ENCODE assay signal across 8 cellular contexts in genomic region chr19:29872224-29872731, GRCh38.
DNase-seq lines count a peak whose midpoint lies in the region; ATAC-seq and TF ChIP-seq lines count a peak whose summit lies in the region.

No MANE protein-coding gene starts in this region.

- CTCF ChIA-PET in Caco-2 (lab: Charles Lee), result interaction anchor here (0.8 to 5.2 kb wide), 5 partner anchors 15 to 142 kb away, joined by 3 to 56 read pairs (median 5); no protein-coding TSS in a partner anchor

- no peak for TF ChIP-seq CTCF in Caco-2 (IDR thresholded peaks at IDR 0.05; ENCODE audit: insufficient read depth in 1 of 2, low read depth in 1 of 2, low read length in 1 of 2, severe bottlenecking in 1 of 2, unreplicated experiment in 1 of 2)
- peak; percentile 39 for TF ChIP-seq CTCF in HFFc6 (IDR thresholded peaks at IDR 0.05)
- TF ChIP-seq CTCF in brain (conservative IDR thresholded peaks at IDR 0.05), result no peak

- H3K4me1 ChIP-seq in Caco-2 (peaks cover 15% of the 10 kb centered on the region), mesodermal cell (ENCODE audit: control insufficient read depth, insufficient read depth, low read length, poor library complexity, severe bottlenecking) (peaks cover 10% of the 10 kb centered on the region)

- intact Hi-C loops in Caco-2 (cut with micrococcal nuclease; ENCODE audit: unreplicated experiment), result no loop called here

- no TSS peak for BruUV-seq in Caco-2 (replicated peaks; lab: Mats Ljungman, UMichigan)

- H3K36me3 Mint-ChIP-seq in Caco-2 (ENCODE audit: insufficient read depth, unreplicated experiment) (no peaks in the 10 kb centered on the region), HFFc6 (ENCODE audit: low read depth) (peaks cover 4% of the 10 kb centered on the region; the same call in 1 of the 2 replicates), brain (no peaks in the 10 kb centered on the region)

- peak overlapping the region; percentile 59 for H3K4me3 Mint-ChIP-seq in Caco-2 (ENCODE audit: unreplicated experiment)
- H3K4me3 Mint-ChIP-seq in HFFc6, result no peak overlapping the region; the same call in 1 of the 2 replicates
- peak overlapping the region in 3 of 5 experiments; percentile 8 to 71 (median 66) for H3K4me3 Mint-ChIP-seq in brain

- 6 to 10% methylated on average over 18 to 26 of the region's 33 CpGs for WGBS in mesodermal cell (ENCODE audit: insufficient coverage in 2 of 2), 2 experiments

- H3K27me3 ChIP-seq in Caco-2 (replicated peaks; ENCODE audit: control insufficient read depth, insufficient read depth, low read length), result no peaks in the 10 kb centered on the region

- H3K9me3 Mint-ChIP-seq in Caco-2 (ENCODE audit: unreplicated experiment) (no peaks in the 10 kb centered on the region), HFFc6 (peaks cover 8% of the 10 kb centered on the region), brain (peaks cover 0 to 11% (median 7%) of the 10 kb centered on the region in 5 experiments)

- DNase-seq in Caco-2, result no peak
- DNase-seq in HFFc6, result no peak
- no peak for DNase-seq in SK-N-DZ (ENCODE audit: low spot score)
- DNase-seq in SIG-M5 (lab: John Stamatoyannopoulos, UW), result no peak
- DNase-seq in mucosa of gallbladder (ENCODE audit: low spot score), result no peak

- H3K36me3 ChIP-seq in Caco-2 (ENCODE audit: control insufficient read depth, insufficient read depth, low read length) (no peaks in the 10 kb centered on the region), mesodermal cell (ENCODE audit: control insufficient read depth, insufficient read depth, low read length) (no peaks in the 10 kb centered on the region)

- H3K4me1 Mint-ChIP-seq in Caco-2 (ENCODE audit: low read depth, unreplicated experiment) (peaks cover 10% of the 10 kb centered on the region), HFFc6 (ENCODE audit: low read depth) (peaks cover 15% of the 10 kb centered on the region), brain (peaks cover 27% of the 10 kb centered on the region)

- H3K9me3 ChIP-seq in Caco-2, result peaks cover 9% of the 10 kb centered on the region
- peaks cover 14% of the 10 kb centered on the region for H3K9me3 ChIP-seq in mesodermal cell (ENCODE audit: control insufficient read depth, low read length)

- no peak overlapping the region for H3K27ac ChIP-seq in mesodermal cell (ENCODE audit: low read depth, low read length, severe bottlenecking)

- ATAC-seq in GM19328 (IDR thresholded peaks at IDR 0.05; ENCODE audit: unreplicated experiment), result no peak

- H3K4me3 ChIP-seq in Caco-2 (ENCODE audit: low read depth, low read length), result no peak overlapping the region
- H3K4me3 ChIP-seq in mesodermal cell (ENCODE audit: extremely low read depth, insufficient read depth, low read length, poor library complexity, severe bottlenecking), result peak overlapping the region; percentile 2

- H3K27me3 Mint-ChIP-seq in Caco-2 (ENCODE audit: insufficient read depth, unreplicated experiment) (peaks cover 2% of the 10 kb centered on the region), HFFc6 (ENCODE audit: insufficient read depth) (peaks cover 3% of the 10 kb centered on the region), brain (peaks cover 45% of the 10 kb centered on the region)

- POLR2A ChIA-PET in Caco-2 (lab: Charles Lee), result interaction anchor here (0.6 kb wide), 1 partner anchor 211 kb away, joined by 3 read pairs; no protein-coding TSS in a partner anchor

- H3K27ac Mint-ChIP-seq in Caco-2 (ENCODE audit: unreplicated experiment), result no peak overlapping the region
- no peak overlapping the region for H3K27ac Mint-ChIP-seq in HFFc6
- no peak overlapping the region for H3K27ac Mint-ChIP-seq in brain
